27 cellular contexts compared by ENCODE assay signal in genomic region chr11:76778874-76779273, GRCh38.
"Had no signal": no experiment of that assay in that cellular context is flagged by ENCODE, and none has a peak within 500 bp of the region (broad histone marks: within the 10 kb centered on the region; RNA-seq: fewer than 3 reads in every experiment).

No MANE protein-coding gene starts in this region.

- ATAC-seq: activated naive CD4-positive, alpha-beta T cell treated with anti-CD3 and anti-CD28 coated beads, Interleukin-2, amount 50 U/mL, for 72 hours; activated naive CD8-positive, alpha-beta T cell treated with anti-CD3 and anti-CD28 coated beads, Interleukin-2, amount 50 U/mL, for 24 hours; activated T-cell treated with anti-CD3 and anti-CD28 coated beads, Interleukin-2, amount 50 U/mL, for 4 hours; body of pancreas; T-cell had no signal

- H3K36me3 ChIP-seq: ascending aorta had no signal

- H3K27ac ChIP-seq: ascending aorta, body of pancreas, VCaP had no signal

- DNase-seq: activated CD4-positive, alpha-beta memory T cell treated with anti-CD3 and anti-CD28 coated beads for 36 hours; activated CD4-positive, alpha-beta T cell treated with anti-CD3 and anti-CD28 coated beads, Interleukin-2, amount 10 ng/mL, durations not matched to agents 7 days and 5 days; activated CD4-positive, CD25-positive, alpha-beta regulatory T cell; activated CD8-positive, alpha-beta memory T cell treated with anti-CD3 and anti-CD28 coated beads for 24 hours; activated effector memory CD4-positive, alpha-beta T cell treated with anti-CD3 and anti-CD28 coated beads, Interleukin-2, amount 50 U/mL, for 16 hours; activated naive CD4-positive, alpha-beta T cell treated with Interleukin-2 at 50 U/mL for 16 hours; activated naive CD8-positive, alpha-beta T cell treated with anti-CD3 and anti-CD28 coated beads, Interleukin-2, amount 50 U/mL, for 24 hours; activated T-cell treated with anti-CD3 and anti-CD28 coated beads, Interleukin-2, amount 50 U/mL, for 4 hours; amniotic stem cell; body of pancreas; central memory CD4-positive, alpha-beta T cell; Karpas-422; MM.1S; NCI-H1105; NCI-H1436; NCI-H1694 treated with DMSO at 0.1 percent for 48 hours; NCI-H2081; NCI-H226; NCI-H526; NCI-H82; SIG-M5; T-cell; T-helper 2 cell; T1000 had no signal

- H3K27me3 ChIP-seq: ascending aorta, body of pancreas had no signal

- H3K27ac Mint-ChIP-seq: activated CD4-positive, alpha-beta memory T cell treated with anti-CD3 and anti-CD28 coated beads for 36 hours; activated CD4-positive, alpha-beta T cell treated with anti-CD3 and anti-CD28 coated beads, Interleukin-2, amount 10 ng/mL, durations not matched to agents 7 days and 5 days; activated naive CD4-positive, alpha-beta T cell treated with anti-CD3 and anti-CD28 coated beads, Interleukin-2, amount 50 U/mL, for 72 hours; activated naive CD8-positive, alpha-beta T cell treated with anti-CD3 and anti-CD28 coated beads, Interleukin-2, amount 50 U/mL, for 24 hours; T-cell had no signal

- H3K4me3 ChIP-seq: ascending aorta, body of pancreas had no signal

- H3K4me3 Mint-ChIP-seq: activated CD4-positive, alpha-beta memory T cell treated with anti-CD3 and anti-CD28 coated beads for 36 hours; activated CD4-positive, alpha-beta T cell treated with anti-CD3 and anti-CD28 coated beads, Interleukin-2, amount 10 ng/mL, durations not matched to agents 7 days and 5 days; activated naive CD8-positive, alpha-beta T cell treated with anti-CD3 and anti-CD28 coated beads, Interleukin-2, amount 50 U/mL, for 24 hours; activated T-cell treated with anti-CD3 and anti-CD28 coated beads, Interleukin-2, amount 50 U/mL, for 4 hours; T-cell had no signal
